ENCODE assay signal across 8 cellular contexts in the genomic region with DNA sequence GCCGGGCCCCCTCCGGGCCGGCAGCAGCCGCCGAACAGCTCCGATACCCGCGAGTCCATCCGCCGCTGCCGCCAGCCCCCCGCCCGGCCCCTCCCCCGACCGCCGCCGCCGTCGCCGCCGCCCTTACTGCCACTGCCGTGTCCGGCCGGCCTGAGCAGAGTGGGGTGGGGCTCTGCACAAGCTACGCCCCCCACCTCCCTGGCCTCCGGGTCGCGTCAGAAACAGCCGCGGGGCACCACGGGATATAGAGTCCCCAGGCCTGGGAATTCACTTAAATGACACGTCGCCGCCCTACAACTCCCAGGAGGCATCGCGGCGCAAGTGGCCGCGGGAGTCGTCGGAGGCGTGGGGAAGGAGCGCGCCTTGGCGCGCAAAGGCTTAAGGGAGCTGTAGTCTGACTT. TPM values are rescaled to one million over a fixed set of nuclear protein-coding genes. Genes with fewer than 3 reads are reported as not detected.
DNase-seq lines count a peak whose midpoint lies in the region; ATAC-seq lines count a peak whose summit lies in the region.

A gene with protein sequence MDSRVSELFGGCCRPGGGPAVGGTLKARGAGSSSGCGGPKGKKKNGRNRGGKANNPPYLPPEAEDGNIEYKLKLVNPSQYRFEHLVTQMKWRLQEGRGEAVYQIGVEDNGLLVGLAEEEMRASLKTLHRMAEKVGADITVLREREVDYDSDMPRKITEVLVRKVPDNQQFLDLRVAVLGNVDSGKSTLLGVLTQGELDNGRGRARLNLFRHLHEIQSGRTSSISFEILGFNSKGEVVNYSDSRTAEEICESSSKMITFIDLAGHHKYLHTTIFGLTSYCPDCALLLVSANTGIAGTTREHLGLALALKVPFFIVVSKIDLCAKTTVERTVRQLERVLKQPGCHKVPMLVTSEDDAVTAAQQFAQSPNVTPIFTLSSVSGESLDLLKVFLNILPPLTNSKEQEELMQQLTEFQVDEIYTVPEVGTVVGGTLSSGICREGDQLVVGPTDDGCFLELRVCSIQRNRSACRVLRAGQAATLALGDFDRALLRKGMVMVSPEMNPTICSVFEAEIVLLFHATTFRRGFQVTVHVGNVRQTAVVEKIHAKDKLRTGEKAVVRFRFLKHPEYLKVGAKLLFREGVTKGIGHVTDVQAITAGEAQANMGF (minus strand): TSS at position 161 of the 401 bp plus-strand sequence. CDS start 102 bp downstream, at position 59.

- H3K27me3 Mint-ChIP-seq in CD4-positive, alpha-beta memory T cell = no peaks in the 10 kb centered on the region

- H3K27me3 ChIP-seq in CD4-positive, alpha-beta memory T cell (ENCODE audit: insufficient read depth, low read length) = no peaks in the 10 kb centered on the region
- H3K27me3 ChIP-seq in effector memory CD4-positive, alpha-beta T cell (replicated peaks; ENCODE audit: control insufficient read depth, insufficient read depth, low read length, poor library complexity, severe bottlenecking) = no peaks in the 10 kb centered on the region

- intact Hi-C loops in CD4-positive, alpha-beta memory T cell (cut with micrococcal nuclease) = loop anchor here (1.0 to 2.0 kb wide), 4 partner anchors 52 to 1842 kb away; a partner anchor contains a TSS

- peak within 1 kb of the TSS; percentile 84 for H3K27ac ChIP-seq in CD4-positive, alpha-beta memory T cell (ENCODE audit: low read depth, low read length)
- H3K27ac ChIP-seq in effector memory CD4-positive, alpha-beta T cell (ENCODE audit: insufficient read depth, low read length, poor library complexity, severe bottlenecking) = peak within 1 kb of the TSS; percentile 79

- peak within 1 kb of the TSS; percentile 98 to 100 (median 99) for H3K4me3 Mint-ChIP-seq in CD4-positive, alpha-beta memory T cell

- DNase-seq in CD4-positive, alpha-beta memory T cell = peak; percentile 92 to 98 (median 93)
- DNase-seq in HS-27A (ENCODE audit: low read depth) (peak; percentile 97), NK-92 (lab: John Stamatoyannopoulos, UW; ENCODE audit: unreplicated experiment) (peak; percentile 59), medulla oblongata (ENCODE audit: extremely low spot score) (peak; percentile 100)
- DNase-seq in activated CD8-positive, alpha-beta memory T cell treated with anti-CD3 and anti-CD28 coated beads for 24 hours = peak; percentile 97
- peak; percentile 90 to 95 (median 94) for DNase-seq in effector memory CD4-positive, alpha-beta T cell
- peak; percentile 90 for DNase-seq in stimulated activated CD8-positive, alpha-beta memory T cell treated with anti-CD3 and anti-CD28 coated beads, Interleukin-12 subunit alpha, Interleukin-12 subunit beta, amount 100 ng/mL, for 24 hours (ENCODE audit: extremely low read depth)

- no peaks in the 10 kb centered on the region for H3K9me3 Mint-ChIP-seq in CD4-positive, alpha-beta memory T cell

- CTCF ChIA-PET in CD4-positive, alpha-beta memory T cell (lab: Charles Lee; ENCODE audit: partially characterized antibody) = interaction anchor here (0.6 to 1.7 kb wide), 8 partner anchors 11 to 42 kb away, joined by 3 to 10 read pairs (median 3); no protein-coding TSS in a partner anchor

- H3K27ac Mint-ChIP-seq in CD4-positive, alpha-beta memory T cell = peak within 1 kb of the TSS; percentile 97 to 99 (median 98)

- peaks cover 32% of the 10 kb centered on the region for H3K4me1 ChIP-seq in CD4-positive, alpha-beta memory T cell (ENCODE audit: insufficient read depth, low read length)
- H3K4me1 ChIP-seq in effector memory CD4-positive, alpha-beta T cell (ENCODE audit: control insufficient read depth, insufficient read depth, low read length, poor library complexity, severe bottlenecking) = peaks cover 13% of the 10 kb centered on the region

- peak within 1 kb of the TSS; percentile 94 to 95 for H3K4me3 ChIP-seq in CD4-positive, alpha-beta memory T cell (ENCODE audit: low read length in 2 of 2)
- peak within 1 kb of the TSS; percentile 84 for H3K4me3 ChIP-seq in effector memory CD4-positive, alpha-beta T cell (ENCODE audit: insufficient read depth, low read depth, low read length, poor library complexity, severe bottlenecking)

- POLR2A ChIA-PET in CD4-positive, alpha-beta memory T cell (lab: Charles Lee; ENCODE audit: partially characterized antibody) = interaction anchor here (0.5 to 3.0 kb wide), 23 partner anchors 10 to 1842 kb away, joined by 3 to 28 read pairs (median 4); a partner anchor contains a TSS

- peaks cover 28 to 49% (median 34%) of the 10 kb centered on the region in 4 donors for H3K4me1 Mint-ChIP-seq in CD4-positive, alpha-beta memory T cell

- peaks cover 23% of the 10 kb centered on the region for H3K36me3 ChIP-seq in CD4-positive, alpha-beta memory T cell (ENCODE audit: insufficient read depth, low read length)
- peaks cover 20% of the 10 kb centered on the region for H3K36me3 ChIP-seq in effector memory CD4-positive, alpha-beta T cell (ENCODE audit: control insufficient read depth, insufficient read depth, low read length)

- peak; percentile 82 for ATAC-seq in GM19467 (IDR thresholded peaks at IDR 0.05; ENCODE audit: unreplicated experiment)

- H3K9me3 ChIP-seq in CD4-positive, alpha-beta memory T cell (ENCODE audit: control insufficient read depth in 1 of 2, low read length in 2 of 2) = no peaks in the 10 kb centered on the region
- no peaks in the 10 kb centered on the region for H3K9me3 ChIP-seq in effector memory CD4-positive, alpha-beta T cell (ENCODE audit: control insufficient read depth, low read length)

- peaks cover 6 to 34% of the 10 kb centered on the region in 2 donors for H3K36me3 Mint-ChIP-seq in CD4-positive, alpha-beta memory T cell

RNA-seq across cellular contexts. Expression of the gene that starts here (rescaled TPM):
- 10 to 100 TPM; 82.3 to 85.0 TPM for total RNA-seq in CD4-positive, alpha-beta memory T cell
- 1 to 10 TPM in 1 of 2 donors, under 1 TPM in 1; 0.83 to 3.7 TPM for polyA plus RNA-seq in CD4-positive, alpha-beta memory T cell

Comparison
In these comparisons a context has a peak if more than half of its experiments do, and no peak if none do; other contexts are left out.
1. Peak in every context shown above with its lines: DNase-seq, ATAC-seq, H3K4me3 ChIP-seq and H3K27ac ChIP-seq.